Comparison of ENCODE assay signal across 10 cellular contexts in the genomic region with DNA sequence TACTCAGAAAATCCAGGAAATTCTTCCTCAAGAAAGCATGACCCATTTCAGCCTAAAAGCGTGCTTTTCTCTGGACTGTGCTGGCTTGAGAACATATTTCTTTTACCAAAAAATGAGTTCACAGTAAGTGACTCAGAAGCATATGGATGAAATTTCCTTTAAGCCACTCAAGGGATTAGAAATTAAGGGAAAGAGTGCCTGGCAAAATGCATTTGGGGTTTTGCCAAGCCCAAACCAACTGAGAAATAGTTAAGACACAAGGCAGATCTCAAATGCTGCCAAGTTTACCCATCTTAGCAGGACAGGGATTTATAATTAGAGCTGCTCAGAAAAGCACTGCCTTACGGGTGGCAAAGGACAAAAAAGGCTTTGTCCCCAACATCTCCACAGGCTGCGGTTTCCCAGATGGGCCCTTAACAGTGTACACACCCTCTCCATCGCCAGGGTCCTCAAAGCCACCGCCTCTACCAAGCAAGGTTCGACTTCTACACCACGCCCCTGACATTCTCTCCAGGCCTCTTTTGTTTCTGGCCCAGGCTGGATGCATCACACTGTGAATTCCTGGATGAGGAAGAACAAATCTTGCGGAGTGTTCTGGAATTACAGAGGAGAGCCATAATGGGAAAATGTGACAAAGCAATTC. TPM values are rescaled to one million over a fixed set of nuclear protein-coding genes. Genes with fewer than 3 reads are reported as not detected.
DNase-seq lines count a peak whose midpoint lies in the region; ATAC-seq and TF ChIP-seq lines count a peak whose summit lies in the region.
"Had no signal": no experiment of that assay in that cellular context is flagged by ENCODE, and none has a peak within 500 bp of the region (broad histone marks: within the 10 kb centered on the region; RNA-seq: fewer than 3 reads in every experiment).

No MANE protein-coding gene starts in this region.

- DNase-seq in ELF-1 (ENCODE audit: low read depth, low spot score): peak; percentile 56
- DNase-seq in SK-MEL-5 (ENCODE audit: low read depth, low spot score): peak; percentile 46
- DNase-seq in fibroblast of villous mesenchyme (ENCODE audit: low read depth): peak; percentile 77
- DNase-seq in sigmoid colon: peak; percentile 74
- DNase-seq in right lobe of liver: no peak
- DNase-seq in NCI-H2029 (lab: John Stamatoyannopoulos, UW): no peak
- no peak for DNase-seq in NCI-H146 treated with DMSO at 0.1 percent for 48 hours (lab: John Stamatoyannopoulos, UW; ENCODE audit: unreplicated experiment)
- DNase-seq: adrenal gland, GDM1 had no signal

- WGBS in sigmoid colon, 2 donors: 36 to 53% methylated on average over 8 of the region's 8 CpGs
- 87% methylated on average over 7 of the region's 8 CpGs for whole genome bisulfite sequencing in right lobe of liver (ENCODE audit: insufficient coverage, low coverage, low lambda C conversion rate, missing lambda C conversion rate)

- H3K27me3 ChIP-seq in sigmoid colon (no peaks in the 10 kb centered on the region), right lobe of liver (no peaks in the 10 kb centered on the region)
- H3K27me3 ChIP-seq: adrenal gland had no signal

- H3K36me3 ChIP-seq in sigmoid colon (no peaks in the 10 kb centered on the region), right lobe of liver (no peaks in the 10 kb centered on the region)
- H3K36me3 ChIP-seq: adrenal gland had no signal

- peak in 1 of 4 donors; percentile 11 for TF ChIP-seq EP300 in sigmoid colon (IDR thresholded peaks at IDR 0.05)

- H3K4me3 ChIP-seq in fibroblast of villous mesenchyme (ENCODE audit: low read depth, low read length) (no peak overlapping the region), sigmoid colon (no peak overlapping the region), right lobe of liver (no peak overlapping the region)
- H3K4me3 ChIP-seq: adrenal gland had no signal

- intact Hi-C loops in sigmoid colon (cut with DNase I) (loop anchor here (5.0 kb wide), 1 partner anchor 161 kb away; no protein-coding TSS in a partner anchor), right lobe of liver (cut with DNase I) (loop anchor here in 1 of 2 donors (5.0 kb wide), 1 partner anchor 74 kb away; no protein-coding TSS in a partner anchor)

- H3K9me3 ChIP-seq in sigmoid colon: no peaks in the 10 kb centered on the region
- H3K9me3 ChIP-seq in right lobe of liver: no peaks in the 10 kb centered on the region
- H3K9me3 ChIP-seq: adrenal gland had no signal

- H3K27ac ChIP-seq in sigmoid colon: peak overlapping the region; percentile 69 to 81 (median 78)
- H3K27ac ChIP-seq in right lobe of liver: no peak overlapping the region
- H3K27ac ChIP-seq: adrenal gland had no signal

- no peak for TF ChIP-seq CTCF in fibroblast of villous mesenchyme (IDR thresholded peaks at IDR 0.05; ENCODE audit: insufficient read depth, low read depth, low read length)
- TF ChIP-seq CTCF in sigmoid colon (IDR thresholded peaks at IDR 0.05): no peak
- TF ChIP-seq CTCF in right lobe of liver (IDR thresholded peaks at IDR 0.05): no peak

- TF ChIP-seq POLR2A in sigmoid colon (IDR thresholded peaks at IDR 0.05) (no peak), right lobe of liver (IDR thresholded peaks at IDR 0.05) (no peak)

- H3K4me1 ChIP-seq in sigmoid colon (peaks cover 0 to 31% (median 22%) of the 10 kb centered on the region in 4 donors), right lobe of liver (peaks cover 0 to 11% (median 0%) of the 10 kb centered on the region in 4 donors)

- ATAC-seq in GM21786 (IDR thresholded peaks at IDR 0.05; ENCODE audit: unreplicated experiment) (no peak), right lobe of liver (no peak)

- in situ Hi-C loops in SK-MEL-5 (cut with HindIII; ENCODE audit: low pct_unique_long_range_greater_than_20kb, low sequenced_read_pairs): no loop called here

RNA-seq across cellular contexts. Expression of gene CDHR3, which starts 30.1 kb away (rescaled TPM):
- total RNA-seq in SK-MEL-5 (2014; rRNA removed; shearing (Covaris generic)): 3.1 and 5.1 TPM in 2 replicates
- polyA plus RNA-seq in SK-MEL-5 (2015; cell fraction: cytosol; rRNA removed): 4.4 and 5.6 TPM in 2 replicates
- 7.1 and 10.2 TPM in 2 replicates for polyA plus RNA-seq in SK-MEL-5 (2015; cell fraction: nucleus; rRNA removed)
- total RNA-seq in fibroblast of villous mesenchyme (9.1 and 9.7 TPM in 2 replicates), sigmoid colon (10 to 100 TPM in 3 of 4 donors, 1 to 10 TPM in 1; 2.2 to 21.3 (median 16.9) TPM), right lobe of liver (1 to 10 TPM; 3.6 to 8.6 (median 4.5) TPM)
- polyA plus RNA-seq in sigmoid colon: 1 to 10 TPM; 2.4 to 3.7 (median 3.2) TPM

RNA-seq across cellular contexts. Expression of gene ATXN7L1, which starts 56.6 kb away (rescaled TPM):
- total RNA-seq in SK-MEL-5 (2014; rRNA removed; shearing (Covaris generic)): 16.3 and 19.8 TPM in 2 replicates
- polyA plus RNA-seq in SK-MEL-5 (2015; cell fraction: cytosol; rRNA removed): 12.4 and 13.3 TPM in 2 replicates
- 10.7 and 15.2 TPM in 2 replicates for polyA plus RNA-seq in SK-MEL-5 (2015; cell fraction: nucleus; rRNA removed)
- total RNA-seq in fibroblast of villous mesenchyme (11.3 and 17.3 TPM in 2 replicates), sigmoid colon (10 to 100 TPM; 12.8 to 20.5 (median 17.9) TPM), right lobe of liver (10 to 100 TPM in 3 of 6 experiments, 1 to 10 TPM in 3; 7.1 to 15.7 (median 11.0) TPM)
- 10 to 100 TPM in 2 of 3 donors, 1 to 10 TPM in 1; 5.4 to 12.7 (median 10.1) TPM for polyA plus RNA-seq in sigmoid colon

Comparison
In these comparisons a context has a peak if more than half of its experiments do, and no peak if none do; other contexts are left out.
1. DNase-seq: peak in ELF-1 (single experiment), SK-MEL-5 (single experiment), fibroblast of villous mesenchyme (single experiment) and sigmoid colon (single experiment); none in right lobe of liver (0 of 3), NCI-H2029 (single experiment) and NCI-H146 treated with DMSO at 0.1 percent for 48 hours (single experiment).
2. H3K27ac ChIP-seq: peak in sigmoid colon (4 of 4); none in right lobe of liver (0 of 3).